20 cellular contexts compared by ENCODE assay signal in genomic region chr1:85504417-85504816, GRCh38. TPM values are rescaled to one million over a fixed set of nuclear protein-coding genes. Genes with fewer than 3 reads are reported as not detected.
"Had no signal": no experiment of that assay in that cellular context is flagged by ENCODE, and none has a peak within 500 bp of the region (broad histone marks: within the 10 kb centered on the region; RNA-seq: fewer than 3 reads in every experiment).

No MANE protein-coding gene starts in this region.

- H3K9me3 ChIP-seq: adrenal gland, body of pancreas, psoas muscle, right lobe of liver had no signal

- H3K36me3 Mint-ChIP-seq: activated naive CD4-positive, alpha-beta T cell treated with anti-CD3 and anti-CD28 coated beads, Interleukin-2, amount 10 ng/mL, durations not matched to agents 7 days and 5 days; immature natural killer cell had no signal

- H3K4me3 Mint-ChIP-seq: activated naive CD4-positive, alpha-beta T cell treated with anti-CD3 and anti-CD28 coated beads, Interleukin-2, amount 10 ng/mL, durations not matched to agents 7 days and 5 days; central memory CD8-positive, alpha-beta T cell; immature natural killer cell; natural killer cell treated with Interleukin-12 subunit alpha and Interleukin-12 subunit beta and Interleukin-15 and Interleukin-18, amount 100 ng/mL, for 72 hours; type B pancreatic cell had no signal

- H3K27ac ChIP-seq: adrenal gland, body of pancreas, psoas muscle, right lobe of liver, suprapubic skin, WERI-Rb-1 had no signal

- H3K4me1 ChIP-seq: adrenal gland, psoas muscle, suprapubic skin had no signal

- H3K4me1 Mint-ChIP-seq: activated naive CD4-positive, alpha-beta T cell treated with anti-CD3 and anti-CD28 coated beads, Interleukin-2, amount 10 ng/mL, durations not matched to agents 7 days and 5 days; central memory CD8-positive, alpha-beta T cell; immature natural killer cell had no signal

- H3K36me3 ChIP-seq: adrenal gland, right lobe of liver, suprapubic skin, WERI-Rb-1 had no signal

- H3K4me3 ChIP-seq: adrenal gland, body of pancreas, psoas muscle, right lobe of liver, suprapubic skin had no signal

- ATAC-seq: body of pancreas; natural killer cell treated with Interleukin-12 subunit alpha and Interleukin-12 subunit beta and Interleukin-15 and Interleukin-18, amount 100 ng/mL, for 72 hours; psoas muscle; right lobe of liver had no signal

- DNase-seq: activated CD4-positive, alpha-beta T cell treated with anti-CD3 and anti-CD28 coated beads for 48 hours; activated naive CD4-positive, alpha-beta T cell treated with anti-CD3 and anti-CD28 coated beads, Interleukin-2, amount 10 ng/mL, durations not matched to agents 7 days and 5 days; adrenal gland; body of pancreas; dermis blood vessel endothelial cell; erythroblast; immature natural killer cell; mammary epithelial cell; occipital lobe; psoas muscle; right lobe of liver; stimulated activated CD4-positive, alpha-beta T cell treated with anti-CD3 and anti-CD28 coated beads, Interleukin-2, amount 100 ng/mL, for 24 hours; stimulated activated naive CD4-positive, alpha-beta T cell treated with Interleukin-2 at 50 U/mL for 16 hours; T-helper 9 cell; WERI-Rb-1 had no signal

- H3K27me3 ChIP-seq: adrenal gland, body of pancreas, right lobe of liver, suprapubic skin had no signal

- H3K9me3 Mint-ChIP-seq: activated naive CD4-positive, alpha-beta T cell treated with anti-CD3 and anti-CD28 coated beads, Interleukin-2, amount 10 ng/mL, durations not matched to agents 7 days and 5 days; activated T-helper 2 cell treated with anti-CD3 and anti-CD28 coated beads, Interferon-gamma antibody, Interleukin-2, Interleukin-4, amounts not matched to agents 10 μg/mL and 5 μg/mL and 100 μg/mL, durations not matched to agents 14 hours and 24 hours and 36 hours had no signal

- H3K27ac Mint-ChIP-seq: activated naive CD4-positive, alpha-beta T cell treated with anti-CD3 and anti-CD28 coated beads, Interleukin-2, amount 10 ng/mL, durations not matched to agents 7 days and 5 days; activated T-helper 2 cell treated with anti-CD3 and anti-CD28 coated beads, Interferon-gamma antibody, Interleukin-2, Interleukin-4, amounts not matched to agents 10 μg/mL and 5 μg/mL and 100 μg/mL, durations not matched to agents 14 hours and 24 hours and 36 hours; immature natural killer cell; natural killer cell treated with Interleukin-12 subunit alpha and Interleukin-12 subunit beta and Interleukin-15 and Interleukin-18, amount 100 ng/mL, for 72 hours; type B pancreatic cell had no signal

RNA-seq across cellular contexts. Expression of gene DDAH1, which starts 39.5 kb away (rescaled TPM):
- total RNA-seq: activated T-helper 2 cell treated with anti-CD3 and anti-CD28 coated beads, Interferon-gamma antibody, Interleukin-2, Interleukin-4, amounts not matched to agents 10 μg/mL and 5 μg/mL and 100 μg/mL, durations not matched to agents 14 hours and 24 hours and 36 hours; natural killer cell treated with Interleukin-12 subunit alpha and Interleukin-12 subunit beta and Interleukin-15 and Interleukin-18, amount 100 ng/mL, for 72 hours had no signal
- polyA plus RNA-seq: immature natural killer cell had no signal
